ENCODE assay signal across 7 cellular contexts in the genomic region with DNA sequence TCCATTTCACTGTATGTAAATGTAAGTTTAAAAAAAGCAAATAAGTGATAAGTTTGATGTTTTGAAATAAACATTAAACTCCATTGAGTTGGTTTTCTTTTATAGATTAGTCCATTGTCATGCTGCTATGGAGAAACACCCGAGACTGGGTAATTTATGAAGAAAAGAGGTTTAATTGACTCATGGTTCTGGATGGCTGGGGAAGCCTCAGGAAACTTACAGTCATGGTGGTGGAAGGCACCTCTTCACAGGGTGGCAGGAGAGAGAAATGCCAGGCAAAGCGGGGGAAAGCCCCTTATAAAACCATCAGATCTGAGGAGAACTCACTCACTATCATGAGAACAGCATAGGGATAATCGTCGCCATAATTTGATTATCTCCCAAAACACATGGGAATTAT.
"Had no signal": no experiment of that assay in that cellular context is flagged by ENCODE, and none has a peak within 500 bp of the region (broad histone marks: within the 10 kb centered on the region; RNA-seq: fewer than 3 reads in every experiment).

No MANE protein-coding gene starts in this region.

- H3K36me3 Mint-ChIP-seq: IgD-negative memory B cell had no signal

- ATAC-seq: HCT116, HepG2 had no signal

- H3K4me3 Mint-ChIP-seq: HFFc6, IgD-negative memory B cell had no signal

- H3K27ac Mint-ChIP-seq: HFFc6 had no signal

- H3K9me3 Mint-ChIP-seq: HFFc6 had no signal

- DNase-seq: GM23248, GOT3, H7, HFFc6 had no signal
